Comparison of ENCODE assay signal across 8 cellular contexts in genomic region chr10:119602241-119603095, GRCh38. TPM values are rescaled to one million over a fixed set of nuclear protein-coding genes. Genes with fewer than 3 reads are reported as not detected.
A peak's percentile ranks its signal among the peaks of the same experiment; 100 is the strongest.
DNase-seq lines count a peak whose midpoint lies in the region; ATAC-seq and TF ChIP-seq lines count a peak whose summit lies in the region.

No MANE protein-coding gene starts in this region.

- H3K36me3 ChIP-seq in heart left ventricle: no peaks in the 10 kb centered on the region
- no peaks in the 10 kb centered on the region for H3K36me3 ChIP-seq in PC-3 (ENCODE audit: low read depth, low read length)
- peaks cover 4% of the 10 kb centered on the region for H3K36me3 ChIP-seq in osteoblast (ENCODE audit: insufficient read depth, low read length)

- whole genome bisulfite sequencing in heart left ventricle, 4 donors: 58 to 83% (median 71%) methylated on average over 2 of the region's 2 CpGs

- DNase-seq in heart left ventricle (no peak), Right ventricle myocardium superior (no peak), PC-3 (peak; percentile 38), cerebellar cortex (ENCODE audit: low spot score) (peak; percentile 47), osteoblast (ENCODE audit: insufficient read length, low spot score, missing footprints) (peak; percentile 62), NCI-H2107 (lab: John Stamatoyannopoulos, UW) (no peak), NCI-H1417 treated with DMSO at 0.1 percent for 48 hours (lab: John Stamatoyannopoulos, UW) (no peak), GM19240 (ENCODE audit: insufficient read length, low spot score) (no peak)

- TF ChIP-seq CTCF in heart left ventricle (IDR thresholded peaks at IDR 0.05) (peak in 8 of 12 donors; percentile 6 to 47 (median 34)), PC-3 (conservative IDR thresholded peaks at IDR 0.05; ENCODE audit: low read depth, low read length) (peak; percentile 48), osteoblast (IDR thresholded peaks at IDR 0.05; ENCODE audit: extremely low read depth, low read depth, low read length) (peak; percentile 81)

- BruUV-seq in PC-3 (replicated peaks; lab: Mats Ljungman, UMichigan): no TSS peak

- no peak for TF ChIP-seq POLR2A in heart left ventricle (IDR thresholded peaks at IDR 0.05)

- no peaks in the 10 kb centered on the region for H4K20me1 ChIP-seq in PC-3 (ENCODE audit: low read length)
- H4K20me1 ChIP-seq in osteoblast (ENCODE audit: insufficient read depth, low read length): peaks cover 6% of the 10 kb centered on the region

- CTCF ChIA-PET in PC-3 (lab: Charles Lee): no interaction called here

- H2AFZ ChIP-seq in PC-3 (ENCODE audit: low read length) (no peak overlapping the region), osteoblast (ENCODE audit: low read length) (no peak overlapping the region)

- ATAC-seq in heart left ventricle (peak in 2 of 4 donors; percentile 49 to 58), Right ventricle myocardium superior (ENCODE audit: poor library complexity) (no peak), PC-3 (peak; percentile 38; the same call in 1 of the 2 replicates)

- H3K9ac ChIP-seq in PC-3 (ENCODE audit: low read length): no peak overlapping the region

- H3K4me3 ChIP-seq in heart left ventricle: no peak overlapping the region
- H3K4me3 ChIP-seq in PC-3 (ENCODE audit: low read length): no peak overlapping the region
- no peak overlapping the region for H3K4me3 ChIP-seq in osteoblast (ENCODE audit: insufficient read depth, low read length)

- H3K9me2 ChIP-seq in PC-3 (replicated peaks; ENCODE audit: low read length): no peaks in the 10 kb centered on the region

- H3F3A ChIP-seq in PC-3 (ENCODE audit: low read length, unreplicated experiment): no peaks in the 10 kb centered on the region

- intact Hi-C loops in heart left ventricle (cut with DNase I) (loop anchor here in 6 of 10 donors (5.0 to 10.0 kb wide), 5 partner anchors 82 to 405 kb away; partner anchors contain the start of gene INPP5F (in 1 of the 6)), Right ventricle myocardium superior (cut with DNase I) (no loop called here), PC-3 (cut with micrococcal nuclease) (no loop called here)

- H3K79me2 ChIP-seq in PC-3 (ENCODE audit: low read length) (peaks cover 5% of the 10 kb centered on the region; the same call in 1 of the 2 replicates), osteoblast (ENCODE audit: insufficient read depth, low read length) (peaks cover 9% of the 10 kb centered on the region)

- H3K9me3 ChIP-seq in heart left ventricle: peaks cover 0 to 2% (median 0%) of the 10 kb centered on the region in 12 donors
- H3K9me3 ChIP-seq in PC-3 (ENCODE audit: low read length): no peaks in the 10 kb centered on the region
- H3K9me3 ChIP-seq in osteoblast (ENCODE audit: low read depth, low read length): no peaks in the 10 kb centered on the region

- POLR2A ChIA-PET in PC-3 (lab: Charles Lee; ENCODE audit: unreplicated experiment): no interaction called here

- peaks cover 0 to 6% (median 3%) of the 10 kb centered on the region in 12 donors for H3K4me1 ChIP-seq in heart left ventricle
- peaks cover 3% of the 10 kb centered on the region for H3K4me1 ChIP-seq in PC-3 (ENCODE audit: insufficient read depth, low read length)
- H3K4me1 ChIP-seq in osteoblast (ENCODE audit: insufficient read depth, low read length): peaks cover 3% of the 10 kb centered on the region

- H3K4me2 ChIP-seq in PC-3 (ENCODE audit: low read length) (no peak overlapping the region), osteoblast (ENCODE audit: insufficient read depth, low read length) (no peak overlapping the region)

- H3K27me3 ChIP-seq in heart left ventricle: no peaks in the 10 kb centered on the region
- no peaks in the 10 kb centered on the region for H3K27me3 ChIP-seq in PC-3 (ENCODE audit: low read length)
- no peaks in the 10 kb centered on the region for H3K27me3 ChIP-seq in osteoblast (ENCODE audit: insufficient read depth, low read length)

- no peak overlapping the region for H3K27ac ChIP-seq in heart left ventricle
- H3K27ac ChIP-seq in PC-3 (ENCODE audit: low read length): no peak overlapping the region
- H3K27ac ChIP-seq in osteoblast (ENCODE audit: low read depth, low read length): no peak overlapping the region

RNA-seq across cellular contexts. Expression of gene TIAL1, which starts 5.7 kb away (rescaled TPM):
- total RNA-seq in heart left ventricle: 10 to 100 TPM; 36.9 to 86.3 (median 67.3) TPM
- polyA plus RNA-seq in heart left ventricle: 10 to 100 TPM; 24.8 to 47.6 TPM
- 75.1 TPM for total RNA-seq in Right ventricle myocardium superior
- 42.8 and 46.6 TPM in 2 replicates for total RNA-seq in PC-3 (2014; rRNA removed)
- 53.6 TPM in 2 replicates for total RNA-seq in osteoblast

RNA-seq across cellular contexts. Expression of gene BAG3, which starts 48.7 kb away (rescaled TPM):
- total RNA-seq in heart left ventricle (100 to 1,000 TPM in 8 of 9 donors, 10 to 100 TPM in 1; 85.1 to 219 (median 141) TPM), Right ventricle myocardium superior (153 TPM), PC-3 (2014; rRNA removed) (47.1 and 47.6 TPM in 2 replicates), osteoblast (12.7 TPM in 2 replicates)
- polyA plus RNA-seq in heart left ventricle: 100 to 1,000 TPM in 1 of 2 donors, 10 to 100 TPM in 1; 78.8 to 271 TPM

RNA-seq across cellular contexts. Expression of gene RGS10, which starts 59.9 kb away (rescaled TPM):
- total RNA-seq in heart left ventricle (10 to 100 TPM in 2 of 9 donors, 1 to 10 TPM in 7; 1.6 to 25.2 (median 4.7) TPM), Right ventricle myocardium superior (4.8 TPM), PC-3 (2014; rRNA removed) (22.0 and 27.6 TPM in 2 replicates), osteoblast (24.5 and 29.3 TPM in 2 replicates)
- polyA plus RNA-seq in heart left ventricle: 1 to 10 TPM; 4.7 to 6.3 TPM

Comparison
In these comparisons a context has a peak if more than half of its experiments do, and no peak if none do; other contexts are left out.
1. intact Hi-C loops: an anchor here in heart left ventricle (5.0 to 10.0 kb wide); none called in Right ventricle myocardium superior and PC-3.
2. DNase-seq: peak in PC-3 (single experiment), cerebellar cortex (single experiment) and osteoblast (single experiment); none in heart left ventricle (0 of 5), Right ventricle myocardium superior (single experiment), NCI-H2107 (single experiment), NCI-H1417 treated with DMSO at 0.1 percent for 48 hours (single experiment) and GM19240 (single experiment).
3. Peak in every context shown above with its lines, with median percentiles within 50 percentile points of each other: CTCF ChIP-seq.